8 cellular contexts compared by ENCODE assay signal in the genomic region with DNA sequence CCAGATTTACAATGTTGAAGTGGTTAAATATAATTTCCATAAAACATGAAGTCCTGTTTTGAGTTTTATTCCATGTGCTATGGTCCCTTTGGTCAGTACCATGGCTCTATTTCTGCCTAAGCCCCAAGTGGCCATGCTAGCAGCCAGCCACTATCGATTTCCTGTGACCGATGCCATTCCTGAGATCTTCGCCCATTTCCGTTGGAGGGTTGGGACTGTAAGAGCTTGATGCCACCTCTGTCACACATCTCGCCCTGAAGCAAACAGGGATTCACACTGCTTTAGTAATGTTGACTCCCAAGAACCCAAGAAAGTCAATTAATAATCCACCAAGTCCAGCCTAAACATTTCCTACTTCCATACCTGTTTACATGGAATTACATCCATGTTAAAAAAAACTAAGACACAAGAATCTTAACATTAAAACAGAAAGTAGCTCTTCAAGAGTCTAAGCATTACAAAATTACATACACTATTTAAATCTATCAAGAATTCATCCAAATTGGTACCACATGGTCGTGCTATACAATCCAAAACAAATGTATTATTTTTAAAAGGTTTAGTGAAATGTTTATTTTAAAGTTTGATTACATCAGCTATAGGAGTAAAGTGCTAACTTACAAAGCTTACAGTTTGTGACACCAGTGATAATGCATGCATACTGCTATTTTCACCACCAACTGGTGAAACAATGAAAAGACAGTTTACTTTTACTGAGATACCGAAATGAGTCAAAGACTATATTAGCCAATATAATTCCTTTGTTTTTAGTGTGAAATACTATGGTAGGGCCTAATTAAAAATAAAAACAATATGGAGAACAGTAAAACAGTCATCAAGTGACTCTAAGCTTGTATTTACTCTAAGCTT. TPM values are rescaled to one million over a fixed set of nuclear protein-coding genes. Genes with fewer than 3 reads are reported as not detected.
DNase-seq lines count a peak whose midpoint lies in the region; ATAC-seq, FAIRE-seq and TF ChIP-seq lines count a peak whose summit lies in the region.

No MANE protein-coding gene starts in this region.

- no peak for TF ChIP-seq EP300 in ovary (IDR thresholded peaks at IDR 0.05)

- H3K4me1 ChIP-seq in endocrine pancreas (ENCODE audit: control insufficient read depth, insufficient read depth, low read length) (peaks cover 33% of the 10 kb centered on the region), ovary (ENCODE audit: insufficient read depth) (peaks cover 4% of the 10 kb centered on the region), small intestine (ENCODE audit: control insufficient read depth in 2 of 2, insufficient read depth in 1 of 2, low read depth in 1 of 2, low read length in 1 of 2) (peaks cover 2 to 6% of the 10 kb centered on the region in 2 donors)

- H3K9ac ChIP-seq in endocrine pancreas (ENCODE audit: control insufficient read depth, insufficient read depth, low read length): no peak overlapping the region

- no peak overlapping the region for H3K27ac ChIP-seq in RWPE1
- H3K27ac ChIP-seq in ovary: no peak overlapping the region
- H3K27ac ChIP-seq in small intestine (ENCODE audit: low read depth in 1 of 2, low read length in 1 of 2): peak overlapping the region in 1 of 2 donors; percentile 68

- DNase-seq in activated CD8-positive, alpha-beta memory T cell treated with anti-CD3 and anti-CD28 coated beads, Interleukin-2, amount 10 ng/mL, durations not matched to agents 7 days and 5 days: peak; percentile 42
- DNase-seq in activated CD8-positive, alpha-beta memory T cell treated with anti-CD3 and anti-CD28 coated beads, Interleukin-2, amount 50 U/mL, for 4 hours: no peak
- DNase-seq in RWPE1 (ENCODE audit: low spot score): no peak
- DNase-seq in ovary: no peak
- DNase-seq in NCI-H187 (lab: John Stamatoyannopoulos, UW): no peak
- DNase-seq in GM19238 (ENCODE audit: insufficient read length, low spot score): no peak
- no peak for DNase-seq in small intestine

- H3K36me3 ChIP-seq in endocrine pancreas (ENCODE audit: control insufficient read depth, insufficient read depth, low read length) (peaks cover 20% of the 10 kb centered on the region), ovary (no peaks in the 10 kb centered on the region), small intestine (ENCODE audit: control insufficient read depth in 2 of 2, insufficient read depth in 2 of 2, low read length in 2 of 2) (peaks cover 18 to 22% of the 10 kb centered on the region in 2 donors)

- WGBS in ovary, 3 donors: 38 to 53% (median 46%) methylated on average over 7 of the region's 7 CpGs
- 32 to 50% (median 40%) methylated on average over 7 of the region's 7 CpGs for WGBS in small intestine, 3 donors

- peaks cover 47% of the 10 kb centered on the region for H3K36me3 Mint-ChIP-seq in activated CD8-positive, alpha-beta memory T cell treated with anti-CD3 and anti-CD28 coated beads, Interleukin-2, amount 10 ng/mL, durations not matched to agents 7 days and 5 days

- no peaks in the 10 kb centered on the region for H3K9me3 ChIP-seq in endocrine pancreas (ENCODE audit: control insufficient read depth, low read length)
- no peaks in the 10 kb centered on the region for H3K9me3 ChIP-seq in ovary
- H3K9me3 ChIP-seq in small intestine (ENCODE audit: control insufficient read depth, low read depth): no peaks in the 10 kb centered on the region

- peak overlapping the region; percentile 100 for H3K27ac Mint-ChIP-seq in activated CD8-positive, alpha-beta memory T cell treated with anti-CD3 and anti-CD28 coated beads, Interleukin-2, amount 10 ng/mL, durations not matched to agents 7 days and 5 days

- peak overlapping the region; percentile 94 for H3K4me3 Mint-ChIP-seq in activated CD8-positive, alpha-beta memory T cell treated with anti-CD3 and anti-CD28 coated beads, Interleukin-2, amount 10 ng/mL, durations not matched to agents 7 days and 5 days

- intact Hi-C loops in ovary (cut with DNase I): loop anchor here in 2 of 4 donors (5.0 to 10.0 kb wide), 4 partner anchors 37 to 805 kb away; partner anchors contain the start of genes MYL9 (in 1 of the 2) and SPAG4 (in 1 of the 2)

- H3K27me3 ChIP-seq in endocrine pancreas (ENCODE audit: control insufficient read depth, insufficient read depth, low read length) (no peaks in the 10 kb centered on the region), ovary (no peaks in the 10 kb centered on the region), small intestine (ENCODE audit: control insufficient read depth in 2 of 2, insufficient read depth in 2 of 2, low read length in 2 of 2) (no peaks in the 10 kb centered on the region)

- H3K4me3 ChIP-seq in endocrine pancreas (ENCODE audit: control insufficient read depth, insufficient read depth, low read length) (peak overlapping the region; percentile 96), ovary (peak overlapping the region; percentile 75), small intestine (ENCODE audit: low read depth in 1 of 2, low read length in 2 of 2) (peak overlapping the region in 1 of 2 donors; percentile 93)

- FAIRE-seq in small intestine (lab: Jason Lieb, UNC): no peak

- CTCF ChIA-PET in activated CD8-positive, alpha-beta memory T cell treated with anti-CD3 and anti-CD28 coated beads, Interleukin-2, amount 10 ng/mL, durations not matched to agents 7 days and 5 days (lab: Charles Lee): interaction anchor here (0.6 to 7.0 kb wide), 11 partner anchors 9 to 215 kb away, joined by 3 to 104 read pairs (median 3); partner anchors contain the start of genes NFS1, PHF20, ROMO1 and SCAND1
- CTCF ChIA-PET in RWPE1 (lab: Yijun Ruan, JAX): interaction anchor here (0.5 to 2.2 kb wide), 8 partner anchors 9 to 695 kb away, joined by 3 to 7 read pairs (median 4); no protein-coding TSS in a partner anchor

- peaks cover 52% of the 10 kb centered on the region for H3K4me1 Mint-ChIP-seq in activated CD8-positive, alpha-beta memory T cell treated with anti-CD3 and anti-CD28 coated beads, Interleukin-2, amount 10 ng/mL, durations not matched to agents 7 days and 5 days

- no peak for TF ChIP-seq POLR2A in ovary (IDR thresholded peaks at IDR 0.05)

- TF ChIP-seq CTCF in RWPE1 (conservative IDR thresholded peaks at IDR 0.05; ENCODE audit: low read depth) (peak; percentile 75), ovary (IDR thresholded peaks at IDR 0.05) (no peak)

- H3K9me3 Mint-ChIP-seq in activated CD8-positive, alpha-beta memory T cell treated with anti-CD3 and anti-CD28 coated beads, Interleukin-2, amount 10 ng/mL, durations not matched to agents 7 days and 5 days (ENCODE audit: low read depth): no peaks in the 10 kb centered on the region

- POLR2A ChIA-PET in RWPE1 (lab: Yijun Ruan, JAX; ENCODE audit: low non-redundant PET): interaction anchor here (0.6 kb wide), 1 partner anchor 29 kb away, joined by 3 read pairs; no protein-coding TSS in a partner anchor

- ATAC-seq in activated CD8-positive, alpha-beta memory T cell treated with anti-CD3 and anti-CD28 coated beads, Interleukin-2, amount 10 ng/mL, durations not matched to agents 7 days and 5 days: no peak

- no peaks in the 10 kb centered on the region for H3K27me3 Mint-ChIP-seq in activated CD8-positive, alpha-beta memory T cell treated with anti-CD3 and anti-CD28 coated beads, Interleukin-2, amount 10 ng/mL, durations not matched to agents 7 days and 5 days

RNA-seq across cellular contexts. Expression of gene RBM39, which starts 2.5 kb away (rescaled TPM):
- 100 to 1,000 TPM; 357 to 360 TPM for total RNA-seq in activated CD8-positive, alpha-beta memory T cell treated with anti-CD3 and anti-CD28 coated beads, Interleukin-2, amount 10 ng/mL, durations not matched to agents 7 days and 5 days
- total RNA-seq in ovary: 100 to 1,000 TPM; 277 to 389 (median 356) TPM
- polyA plus RNA-seq in ovary: 100 to 1,000 TPM; 247 to 269 TPM
- 100 to 1,000 TPM; 148 to 235 (median 195) TPM for polyA plus RNA-seq in small intestine

RNA-seq across cellular contexts. Expression of gene PHF20, which starts 32.3 kb away (rescaled TPM):
- total RNA-seq in activated CD8-positive, alpha-beta memory T cell treated with anti-CD3 and anti-CD28 coated beads, Interleukin-2, amount 10 ng/mL, durations not matched to agents 7 days and 5 days: 10 to 100 TPM; 50.8 to 52.4 TPM
- 10 to 100 TPM; 41.4 to 70.0 (median 48.0) TPM for total RNA-seq in ovary
- polyA plus RNA-seq in ovary: 10 to 100 TPM; 17.6 to 35.1 TPM
- 10 to 100 TPM in 2 of 3 donors, 1 to 10 TPM in 1; 9.6 to 17.4 (median 12.4) TPM for polyA plus RNA-seq in small intestine

RNA-seq across cellular contexts. Expression of gene ROMO1, which starts 40.3 kb away (rescaled TPM):
- 100 to 1,000 TPM; 115 to 122 TPM for total RNA-seq in activated CD8-positive, alpha-beta memory T cell treated with anti-CD3 and anti-CD28 coated beads, Interleukin-2, amount 10 ng/mL, durations not matched to agents 7 days and 5 days
- 100 to 1,000 TPM in 6 of 7 donors, 10 to 100 TPM in 1; 98.7 to 404 (median 112) TPM for total RNA-seq in ovary
- polyA plus RNA-seq in ovary (100 to 1,000 TPM in 1 of 2 donors, 10 to 100 TPM in 1; 23.2 to 195 TPM), small intestine (100 to 1,000 TPM; 358 to 755 (median 646) TPM)

RNA-seq across cellular contexts. Expression of gene NFS1, which starts 40.4 kb away (rescaled TPM):
- total RNA-seq in activated CD8-positive, alpha-beta memory T cell treated with anti-CD3 and anti-CD28 coated beads, Interleukin-2, amount 10 ng/mL, durations not matched to agents 7 days and 5 days: 10 to 100 TPM; 34.6 to 35.1 TPM
- total RNA-seq in ovary: 10 to 100 TPM; 17.3 to 33.7 (median 29.4) TPM
- polyA plus RNA-seq in ovary (10 to 100 TPM; 26.8 to 58.1 TPM), small intestine (10 to 100 TPM; 21.9 to 39.6 (median 29.0) TPM)
